10 cellular contexts compared by ENCODE assay signal in the genomic region with DNA sequence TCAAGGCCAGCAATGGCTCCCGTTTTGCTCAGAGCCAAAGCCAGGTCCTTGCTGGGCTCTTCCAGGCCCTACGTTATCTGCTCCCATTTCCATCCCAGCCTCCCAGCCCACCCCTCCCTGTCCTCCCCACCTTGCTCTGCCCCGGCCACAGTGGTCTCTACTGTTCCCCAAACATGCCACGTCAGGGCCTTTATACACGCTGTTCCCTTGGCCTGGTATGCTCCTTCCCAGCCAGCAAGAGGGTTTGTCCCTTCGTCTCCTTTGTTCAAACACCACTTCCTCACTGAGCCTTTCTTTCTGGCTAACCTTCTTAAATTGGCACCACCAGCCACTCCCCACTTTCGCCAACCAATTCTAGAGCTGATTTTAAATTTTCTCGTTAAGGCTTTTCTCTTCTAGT. TPM values are rescaled to one million over a fixed set of nuclear protein-coding genes. Genes with fewer than 3 reads are reported as not detected.
DNase-seq lines count a peak whose midpoint lies in the region; ATAC-seq and TF ChIP-seq lines count a peak whose summit lies in the region.
"Had no signal": no experiment of that assay in that cellular context is flagged by ENCODE, and none has a peak within 500 bp of the region (broad histone marks: within the 10 kb centered on the region; RNA-seq: fewer than 3 reads in every experiment).

No MANE protein-coding gene starts in this region.

- H3K36me3 ChIP-seq in upper lobe of right lung, result no peaks in the 10 kb centered on the region

- H3K4me3 Mint-ChIP-seq in central memory CD8-positive, alpha-beta T cell, result peak overlapping the region; percentile 68
- peak overlapping the region in 9 of 10 donors; percentile 63 to 94 (median 69) for H3K4me3 Mint-ChIP-seq in naive thymus-derived CD8-positive, alpha-beta T cell

- H3K9me3 ChIP-seq in right cardiac atrium (ENCODE audit: control insufficient read depth, low read length), result no peaks in the 10 kb centered on the region
- no peaks in the 10 kb centered on the region for H3K9me3 ChIP-seq in upper lobe of right lung

- TF ChIP-seq CTCF in upper lobe of right lung (IDR thresholded peaks at IDR 0.05), result no peak

- no peaks in the 10 kb centered on the region for H3K27me3 ChIP-seq in right cardiac atrium (ENCODE audit: control insufficient read depth, insufficient read depth)
- H3K27me3 ChIP-seq in upper lobe of right lung, result no peaks in the 10 kb centered on the region

- peaks cover 78% of the 10 kb centered on the region for H3K4me1 Mint-ChIP-seq in central memory CD8-positive, alpha-beta T cell
- H3K4me1 Mint-ChIP-seq in naive thymus-derived CD8-positive, alpha-beta T cell, result peaks cover 44 to 92% (median 87%) of the 10 kb centered on the region in 4 donors

- WGBS in right cardiac atrium, result 62% methylated on average over 8 of the region's 8 CpGs

- DNase-seq in right cardiac atrium (peak in 1 of 3 donors; percentile 30), left cardiac atrium (no peak), upper lobe of right lung (no peak), NCI-H345 treated with DMSO at 0.1 percent for 48 hours (lab: John Stamatoyannopoulos, UW; ENCODE audit: unreplicated experiment) (no peak), DMS53 (lab: John Stamatoyannopoulos, UW) (no peak)
- DNase-seq in central memory CD8-positive, alpha-beta T cell (ENCODE audit: low spot score in 2 of 2), result no peak
- DNase-seq in naive thymus-derived CD8-positive, alpha-beta T cell, result no peak
- DNase-seq: GM23248, KBM-7 had no signal

- no peaks in the 10 kb centered on the region for H3K27me3 Mint-ChIP-seq in central memory CD8-positive, alpha-beta T cell
- no peaks in the 10 kb centered on the region for H3K27me3 Mint-ChIP-seq in naive thymus-derived CD8-positive, alpha-beta T cell

- ATAC-seq in right cardiac atrium, result no peak
- ATAC-seq in left cardiac atrium, result no peak
- no peak for ATAC-seq in central memory CD8-positive, alpha-beta T cell (replicated peaks; ENCODE audit: extremely low read depth, poor library complexity, severe bottlenecking)
- no peak for ATAC-seq in naive thymus-derived CD8-positive, alpha-beta T cell
- no peak for ATAC-seq in upper lobe of right lung
- ATAC-seq in SK-N-SH treated with all-trans-retinoic acid at 6 μM for 48 hours, result no peak

- POLR2A ChIA-PET in naive thymus-derived CD8-positive, alpha-beta T cell (lab: Charles Lee), result interaction anchor here (0.9 to 12.1 kb wide), 5 partner anchors 8 to 24 kb away, joined by 4 to 237 read pairs (median 11); a partner anchor contains a TSS

- intact Hi-C loops in right cardiac atrium (cut with DNase I), result no loop called here
- intact Hi-C loops in left cardiac atrium (cut with DNase I), result no loop called here
- intact Hi-C loops in upper lobe of right lung (cut with DNase I), result no loop called here

- H3K9me3 Mint-ChIP-seq in central memory CD8-positive, alpha-beta T cell, result no peaks in the 10 kb centered on the region
- H3K9me3 Mint-ChIP-seq in naive thymus-derived CD8-positive, alpha-beta T cell, result no peaks in the 10 kb centered on the region

- H3K4me3 ChIP-seq in right cardiac atrium (ENCODE audit: low read length), result no peak overlapping the region
- H3K4me3 ChIP-seq in upper lobe of right lung, result peak overlapping the region; percentile 67
- H3K4me3 ChIP-seq: GM23248 had no signal

- H3K4me1 ChIP-seq in right cardiac atrium (ENCODE audit: control insufficient read depth, insufficient read depth, low read length), result peaks cover 2% of the 10 kb centered on the region
- peaks cover 32% of the 10 kb centered on the region for H3K4me1 ChIP-seq in upper lobe of right lung

- peaks cover 47% of the 10 kb centered on the region for H3K36me3 Mint-ChIP-seq in central memory CD8-positive, alpha-beta T cell (ENCODE audit: insufficient read depth)
- peaks cover 0 to 44% (median 7%) of the 10 kb centered on the region in 3 donors for H3K36me3 Mint-ChIP-seq in naive thymus-derived CD8-positive, alpha-beta T cell

- H3K27ac ChIP-seq in right cardiac atrium (ENCODE audit: low read length) (peak overlapping the region; percentile 65), upper lobe of right lung (peak overlapping the region; percentile 86)
- H3K27ac ChIP-seq: GM23248 had no signal

- H3K27ac Mint-ChIP-seq in central memory CD8-positive, alpha-beta T cell (ENCODE audit: low read depth), result peak overlapping the region; percentile 96
- H3K27ac Mint-ChIP-seq in naive thymus-derived CD8-positive, alpha-beta T cell, result peak overlapping the region; percentile 82 to 96 (median 93)

TF ChIP-seq in SK-N-SH treated with all-trans-retinoic acid at 6 μM for 48 hours, 23 proteins besides CTCF, POLR2A, EP300 and RAD21 (continues in another document):
- TF ChIP-seq OSR1 (CRISPR knock-in tag; IDR thresholded peaks at IDR 0.05) (no peak), ESRRG (CRISPR knock-in tag; IDR thresholded peaks at IDR 0.05) (no peak), ARNTL (CRISPR knock-in tag; IDR thresholded peaks at IDR 0.05; ENCODE audit: borderline replicate concordance, low read depth) (no peak), ZNF70 (CRISPR knock-in tag; IDR thresholded peaks at IDR 0.05) (no peak)
- TF ChIP-seq, protein P1, sequence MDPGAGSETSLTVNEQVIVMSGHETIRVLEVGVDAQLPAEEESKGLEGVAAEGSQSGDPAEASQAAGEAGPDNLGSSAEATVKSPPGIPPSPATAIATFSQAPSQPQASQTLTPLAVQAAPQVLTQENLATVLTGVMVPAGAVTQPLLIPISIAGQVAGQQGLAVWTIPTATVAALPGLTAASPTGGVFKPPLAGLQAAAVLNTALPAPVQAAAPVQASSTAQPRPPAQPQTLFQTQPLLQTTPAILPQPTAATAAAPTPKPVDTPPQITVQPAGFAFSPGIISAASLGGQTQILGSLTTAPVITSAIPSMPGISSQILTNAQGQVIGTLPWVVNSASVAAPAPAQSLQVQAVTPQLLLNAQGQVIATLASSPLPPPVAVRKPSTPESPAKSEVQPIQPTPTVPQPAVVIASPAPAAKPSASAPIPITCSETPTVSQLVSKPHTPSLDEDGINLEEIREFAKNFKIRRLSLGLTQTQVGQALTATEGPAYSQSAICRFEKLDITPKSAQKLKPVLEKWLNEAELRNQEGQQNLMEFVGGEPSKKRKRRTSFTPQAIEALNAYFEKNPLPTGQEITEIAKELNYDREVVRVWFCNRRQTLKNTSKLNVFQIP (CRISPR knock-in tag; IDR thresholded peaks at IDR 0.05; ENCODE audit: borderline replicate concordance, low read depth), result no peak
- TF ChIP-seq, protein P2, sequence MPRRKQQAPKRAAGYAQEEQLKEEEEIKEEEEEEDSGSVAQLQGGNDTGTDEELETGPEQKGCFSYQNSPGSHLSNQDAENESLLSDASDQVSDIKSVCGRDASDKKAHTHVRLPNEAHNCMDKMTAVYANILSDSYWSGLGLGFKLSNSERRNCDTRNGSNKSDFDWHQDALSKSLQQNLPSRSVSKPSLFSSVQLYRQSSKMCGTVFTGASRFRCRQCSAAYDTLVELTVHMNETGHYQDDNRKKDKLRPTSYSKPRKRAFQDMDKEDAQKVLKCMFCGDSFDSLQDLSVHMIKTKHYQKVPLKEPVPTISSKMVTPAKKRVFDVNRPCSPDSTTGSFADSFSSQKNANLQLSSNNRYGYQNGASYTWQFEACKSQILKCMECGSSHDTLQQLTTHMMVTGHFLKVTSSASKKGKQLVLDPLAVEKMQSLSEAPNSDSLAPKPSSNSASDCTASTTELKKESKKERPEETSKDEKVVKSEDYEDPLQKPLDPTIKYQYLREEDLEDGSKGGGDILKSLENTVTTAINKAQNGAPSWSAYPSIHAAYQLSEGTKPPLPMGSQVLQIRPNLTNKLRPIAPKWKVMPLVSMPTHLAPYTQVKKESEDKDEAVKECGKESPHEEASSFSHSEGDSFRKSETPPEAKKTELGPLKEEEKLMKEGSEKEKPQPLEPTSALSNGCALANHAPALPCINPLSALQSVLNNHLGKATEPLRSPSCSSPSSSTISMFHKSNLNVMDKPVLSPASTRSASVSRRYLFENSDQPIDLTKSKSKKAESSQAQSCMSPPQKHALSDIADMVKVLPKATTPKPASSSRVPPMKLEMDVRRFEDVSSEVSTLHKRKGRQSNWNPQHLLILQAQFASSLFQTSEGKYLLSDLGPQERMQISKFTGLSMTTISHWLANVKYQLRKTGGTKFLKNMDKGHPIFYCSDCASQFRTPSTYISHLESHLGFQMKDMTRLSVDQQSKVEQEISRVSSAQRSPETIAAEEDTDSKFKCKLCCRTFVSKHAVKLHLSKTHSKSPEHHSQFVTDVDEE (CRISPR knock-in tag; IDR thresholded peaks at IDR 0.05), result no peak

RNA-seq across cellular contexts. Expression of a gene that starts 9.8 kb away (rescaled TPM):
- 10 to 100 TPM in 3 of 4 donors, 1 to 10 TPM in 1; 9.4 to 15.5 (median 12.7) TPM for total RNA-seq in right cardiac atrium
- polyA plus RNA-seq in right cardiac atrium, result 17.4 TPM
- 10 to 100 TPM; 18.4 to 21.5 TPM for total RNA-seq in left cardiac atrium
- total RNA-seq in naive thymus-derived CD8-positive, alpha-beta T cell, result 10 to 100 TPM; 42.8 to 45.1 TPM
- polyA plus RNA-seq in naive thymus-derived CD8-positive, alpha-beta T cell, result 10 to 100 TPM; 13.8 to 50.8 (median 23.5) TPM
- 85.3 TPM for total RNA-seq in upper lobe of right lung
- total RNA-seq: GM23248 had no signal
- polyA plus RNA-seq: GM23248 had no signal

RNA-seq across cellular contexts. Expression of a gene that starts 17.2 kb away (rescaled TPM):
- total RNA-seq in right cardiac atrium (10 to 100 TPM; 49.0 to 62.5 (median 58.6) TPM), left cardiac atrium (10 to 100 TPM; 58.3 to 64.2 TPM), upper lobe of right lung (99.1 TPM)
- 37.3 TPM for polyA plus RNA-seq in right cardiac atrium
- total RNA-seq in naive thymus-derived CD8-positive, alpha-beta T cell, result 100 to 1,000 TPM; 142 to 147 TPM
- 10 to 100 TPM; 28.3 to 62.9 (median 38.9) TPM for polyA plus RNA-seq in naive thymus-derived CD8-positive, alpha-beta T cell

RNA-seq across cellular contexts. Expression of a gene that starts 33.6 kb away (rescaled TPM):
- total RNA-seq in right cardiac atrium (1 to 10 TPM; 3.1 to 3.9 (median 3.5) TPM), left cardiac atrium (1 to 10 TPM; 5.1 TPM), upper lobe of right lung (17.3 TPM)
- polyA plus RNA-seq in right cardiac atrium, result 3.7 TPM
- 10 to 100 TPM in 1 of 2 experiments, 1 to 10 TPM in 1; 9.8 to 13.9 TPM for total RNA-seq in naive thymus-derived CD8-positive, alpha-beta T cell
- polyA plus RNA-seq in naive thymus-derived CD8-positive, alpha-beta T cell, result 10 to 100 TPM; 18.1 to 24.7 (median 23.5) TPM

RNA-seq across cellular contexts. Expression of a gene that starts 34.0 kb away (rescaled TPM):
- total RNA-seq in right cardiac atrium (10 to 100 TPM; 34.1 to 53.1 (median 45.6) TPM), left cardiac atrium (10 to 100 TPM; 40.4 to 59.5 TPM), upper lobe of right lung (68.9 TPM)
- 30.1 TPM for polyA plus RNA-seq in right cardiac atrium
- 100 to 1,000 TPM; 155 to 158 TPM for total RNA-seq in naive thymus-derived CD8-positive, alpha-beta T cell
- polyA plus RNA-seq in naive thymus-derived CD8-positive, alpha-beta T cell, result 10 to 100 TPM; 51.7 to 54.8 (median 53.4) TPM

RNA-seq across cellular contexts. Expression of a gene that starts 52.8 kb away (rescaled TPM):
- under 1 TPM in 3 of 4 donors, not detected in 1; 0.06 to 0.14 (median 0.11) TPM for total RNA-seq in right cardiac atrium
- 0.14 TPM for polyA plus RNA-seq in right cardiac atrium
- total RNA-seq in left cardiac atrium, result under 1 TPM; 0.05 to 0.09 TPM
- total RNA-seq in naive thymus-derived CD8-positive, alpha-beta T cell, result 1 to 10 TPM; 7.2 to 8.2 TPM
- polyA plus RNA-seq in naive thymus-derived CD8-positive, alpha-beta T cell, result 1 to 10 TPM; 1.8 to 4.4 (median 3.0) TPM
- 0.41 TPM for total RNA-seq in upper lobe of right lung
- total RNA-seq: GM23248 had no signal
